18 cellular contexts compared by ENCODE assay signal in the genomic region with DNA sequence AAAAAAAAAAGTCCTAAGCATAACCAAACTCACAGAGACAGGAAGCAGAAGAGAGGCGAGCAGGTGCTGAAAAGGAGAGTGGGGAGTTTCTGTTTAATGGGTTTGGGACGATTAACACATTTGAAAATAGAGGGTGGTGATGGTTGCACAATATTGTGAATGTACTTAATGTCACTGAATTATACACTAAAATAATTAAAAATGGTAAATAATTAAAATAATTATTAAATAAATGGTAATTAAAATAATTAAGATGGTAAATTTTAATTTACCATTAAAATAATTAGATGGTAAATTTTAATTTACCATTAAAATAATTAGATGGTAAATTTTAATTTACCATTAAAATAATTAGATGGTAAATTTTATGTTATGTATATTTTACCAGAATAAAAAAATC.
"Had no signal": no experiment of that assay in that cellular context is flagged by ENCODE, and none has a peak within 500 bp of the region (broad histone marks: within the 10 kb centered on the region; RNA-seq: fewer than 3 reads in every experiment).

No MANE protein-coding gene starts in this region.

- DNase-seq: activated CD4-positive, alpha-beta T cell treated with anti-CD3 and anti-CD28 coated beads, Interleukin-2, amount 10 ng/mL, durations not matched to agents 7 days and 5 days; activated CD8-positive, alpha-beta T cell treated with anti-CD3 and anti-CD28 coated beads, Interleukin-2, amount 10 ng/mL, durations not matched to agents 7 days and 5 days; activated effector memory CD4-positive, alpha-beta T cell treated with Interleukin-2 at 50 U/mL for 16 hours; activated naive CD4-positive, alpha-beta T cell treated with anti-CD3 and anti-CD28 coated beads, Interleukin-2, amount 10 ng/mL, durations not matched to agents 7 days and 5 days; activated T-cell treated with anti-CD3 and anti-CD28 coated beads, Interleukin-2, amount 50 U/mL, for 4 hours; cerebellar nuclear complex; effector CD8-positive, alpha-beta T cell; esophagus squamous epithelium; left cardiac atrium; mesenchymal stem cell; mucosa of descending colon; naive B cell; stimulated activated CD4-positive, alpha-beta T cell treated with anti-CD3 and anti-CD28 coated beads, Interleukin-15, amount 100 ng/mL, for 24 hours; stimulated activated CD4-positive, alpha-beta T cell treated with anti-CD3 and anti-CD28 coated beads, Interleukin-4, amount 100 ng/mL, for 1 hour; stomach; trophoblast cell had no signal

- H3K36me3 Mint-ChIP-seq: activated naive CD4-positive, alpha-beta T cell treated with anti-CD3 and anti-CD28 coated beads, Interleukin-2, amount 10 ng/mL, durations not matched to agents 7 days and 5 days had no signal

- ATAC-seq: activated CD8-positive, alpha-beta T cell treated with anti-CD3 and anti-CD28 coated beads, Interleukin-2, amount 10 ng/mL, durations not matched to agents 7 days and 5 days; activated T-cell treated with anti-CD3 and anti-CD28 coated beads, Interleukin-2, amount 50 U/mL, for 4 hours; left cardiac atrium; mucosa of descending colon had no signal

- H3K27me3 Mint-ChIP-seq: activated CD4-positive, alpha-beta T cell treated with anti-CD3 and anti-CD28 coated beads, Interleukin-2, amount 10 ng/mL, durations not matched to agents 7 days and 5 days; activated naive CD4-positive, alpha-beta T cell treated with anti-CD3 and anti-CD28 coated beads, Interleukin-2, amount 10 ng/mL, durations not matched to agents 7 days and 5 days; dendritic cell treated with granulocyte-macrophage colony-stimulating factor and Interleukin-4, amounts not matched to agents 40 ng/mL and 50 ng/mL, for 4 days; naive B cell had no signal

- H3K4me1 Mint-ChIP-seq: activated naive CD4-positive, alpha-beta T cell treated with anti-CD3 and anti-CD28 coated beads, Interleukin-2, amount 10 ng/mL, durations not matched to agents 7 days and 5 days; naive B cell had no signal

- H3K4me3 Mint-ChIP-seq: activated CD4-positive, alpha-beta T cell treated with anti-CD3 and anti-CD28 coated beads, Interleukin-2, amount 10 ng/mL, durations not matched to agents 7 days and 5 days; activated CD8-positive, alpha-beta T cell treated with anti-CD3 and anti-CD28 coated beads, Interleukin-2, amount 10 ng/mL, durations not matched to agents 7 days and 5 days; activated naive CD4-positive, alpha-beta T cell treated with anti-CD3 and anti-CD28 coated beads, Interleukin-2, amount 10 ng/mL, durations not matched to agents 7 days and 5 days; activated T-cell treated with anti-CD3 and anti-CD28 coated beads, Interleukin-2, amount 50 U/mL, for 4 hours; dendritic cell treated with granulocyte-macrophage colony-stimulating factor and Interleukin-4, amounts not matched to agents 40 ng/mL and 50 ng/mL, for 4 days; naive B cell; neural crest cell had no signal

- H3K9me3 Mint-ChIP-seq: activated CD4-positive, alpha-beta T cell treated with anti-CD3 and anti-CD28 coated beads, Interleukin-2, amount 10 ng/mL, durations not matched to agents 7 days and 5 days; activated naive CD4-positive, alpha-beta T cell treated with anti-CD3 and anti-CD28 coated beads, Interleukin-2, amount 10 ng/mL, durations not matched to agents 7 days and 5 days; activated T-cell treated with anti-CD3 and anti-CD28 coated beads, Interleukin-2, amount 50 U/mL, for 4 hours; dendritic cell treated with granulocyte-macrophage colony-stimulating factor and Interleukin-4, amounts not matched to agents 40 ng/mL and 50 ng/mL, for 4 days; naive B cell; neural crest cell had no signal

- H3K27ac Mint-ChIP-seq: activated CD4-positive, alpha-beta T cell treated with anti-CD3 and anti-CD28 coated beads, Interleukin-2, amount 10 ng/mL, durations not matched to agents 7 days and 5 days; activated CD8-positive, alpha-beta T cell treated with anti-CD3 and anti-CD28 coated beads, Interleukin-2, amount 10 ng/mL, durations not matched to agents 7 days and 5 days; activated naive CD4-positive, alpha-beta T cell treated with anti-CD3 and anti-CD28 coated beads, Interleukin-2, amount 10 ng/mL, durations not matched to agents 7 days and 5 days; dendritic cell treated with granulocyte-macrophage colony-stimulating factor and Interleukin-4, amounts not matched to agents 40 ng/mL and 50 ng/mL, for 4 days had no signal
